24 cellular contexts compared by ENCODE assay signal in the genomic region with DNA sequence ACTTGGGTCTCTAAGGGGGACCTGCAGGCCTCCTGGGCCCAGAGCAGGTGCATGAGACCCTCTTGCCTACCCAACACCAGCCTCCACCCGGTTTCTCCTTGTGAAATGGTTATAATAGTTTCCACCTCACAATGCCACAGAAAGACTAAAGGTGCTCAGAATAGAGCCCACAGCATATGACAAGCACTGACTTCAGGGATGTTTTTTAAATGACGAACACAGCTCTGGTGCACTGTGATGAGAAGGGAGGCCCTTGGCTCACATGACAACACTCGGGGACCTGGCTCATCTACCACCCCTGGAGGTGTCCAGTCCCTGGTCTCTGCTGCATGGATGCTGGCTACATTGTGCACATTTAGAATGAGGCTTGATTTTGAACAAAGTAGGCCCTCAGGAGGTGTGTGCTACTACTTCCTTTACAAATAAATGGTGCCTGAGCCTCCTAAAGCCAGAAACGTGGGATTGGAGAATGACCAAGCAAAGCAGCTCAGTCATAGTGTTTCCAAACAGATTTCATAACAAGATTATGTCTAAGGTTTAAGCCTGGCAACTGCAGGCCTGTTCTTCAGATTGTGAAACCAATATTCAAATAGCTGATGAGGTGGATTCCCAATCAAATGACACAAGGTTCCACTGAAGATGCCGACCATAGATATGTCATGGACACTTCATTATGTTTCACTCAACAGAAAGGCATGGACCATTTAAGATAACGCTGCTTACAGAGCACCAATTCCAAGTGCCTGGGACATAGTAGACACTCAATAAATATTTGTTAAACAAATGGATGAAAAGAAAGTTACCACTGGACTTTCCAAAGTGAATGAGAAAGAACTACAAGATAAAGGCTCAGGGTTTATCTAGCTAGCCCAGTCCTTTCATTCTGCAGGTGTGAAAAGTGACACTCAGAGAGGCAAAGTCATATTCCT.
DNase-seq lines count a peak whose midpoint lies in the region; ATAC-seq and TF ChIP-seq lines count a peak whose summit lies in the region.
"Had no signal": no experiment of that assay in that cellular context is flagged by ENCODE, and none has a peak within 500 bp of the region (broad histone marks: within the 10 kb centered on the region; RNA-seq: fewer than 3 reads in every experiment).

No MANE protein-coding gene starts in this region.

- H3K9me3 Mint-ChIP-seq in activated T-helper 17 cell treated with anti-CD3 and anti-CD28 coated beads, Interleukin-2, amount 50 U/mL, for 72 hours, result no peaks in the 10 kb centered on the region

- DNase-seq in NCI-H82 (lab: John Stamatoyannopoulos, UW) (peak; percentile 37), NCI-H82 treated with DMSO at 0.1 percent for 48 hours (lab: John Stamatoyannopoulos, UW; ENCODE audit: unreplicated experiment) (no peak), adipocyte (ENCODE audit: low read depth) (peak; percentile 73), fibroblast of villous mesenchyme (ENCODE audit: low read depth) (peak; percentile 37), A172 (ENCODE audit: low spot score) (no peak), SW480 (ENCODE audit: low spot score) (no peak)
- DNase-seq: 8988T; activated CD4-positive, alpha-beta T cell treated with anti-CD3 and anti-CD28 coated beads, Interleukin-2, amount 50 U/mL, for 4 hours; activated naive CD4-positive, alpha-beta T cell treated with Interleukin-2 at 50 U/mL for 16 hours; activated T-cell treated with anti-CD3 and anti-CD28 coated beads for 4 hours; CD4-positive, alpha-beta T cell; colonic mucosa; DMS79 treated with DMSO at 0.1 percent for 48 hours; head of caudate nucleus; naive thymus-derived CD4-positive, alpha-beta T cell; NCI-H1930; RPMI8226; stimulated activated CD4-positive, alpha-beta T cell treated with anti-CD3 and anti-CD28 coated beads, Interleukin-4, amount 100 ng/mL, for 4 hours; SW 1271 had no signal

- no peak overlapping the region for H3K4me3 ChIP-seq in adipocyte (ENCODE audit: low read length)
- no peak overlapping the region for H3K4me3 ChIP-seq in fibroblast of villous mesenchyme (ENCODE audit: low read depth, low read length)
- H3K4me3 ChIP-seq: colonic mucosa, lung, smooth muscle cell had no signal

- no peak for TF ChIP-seq CTCF in fibroblast of villous mesenchyme (IDR thresholded peaks at IDR 0.05; ENCODE audit: insufficient read depth, low read depth, low read length)

- H3K4me1 Mint-ChIP-seq in activated T-helper 17 cell treated with anti-CD3 and anti-CD28 coated beads, Interleukin-2, amount 50 U/mL, for 72 hours, result no peaks in the 10 kb centered on the region

- H3K4me1 ChIP-seq in adipocyte (ENCODE audit: control insufficient read depth, insufficient read depth, low read length), result peaks cover 49% of the 10 kb centered on the region
- H3K4me1 ChIP-seq: parathyroid adenoma had no signal

- H3K4me3 Mint-ChIP-seq in activated T-helper 17 cell treated with anti-CD3 and anti-CD28 coated beads, Interleukin-2, amount 50 U/mL, for 72 hours, result no peak overlapping the region
- H3K4me3 Mint-ChIP-seq: CD4-positive, alpha-beta T cell; naive thymus-derived CD4-positive, alpha-beta T cell had no signal

- no peaks in the 10 kb centered on the region for H3K9me3 ChIP-seq in adipocyte (ENCODE audit: control insufficient read depth, low read length)
- H3K9me3 ChIP-seq: colonic mucosa had no signal

- no peaks in the 10 kb centered on the region for H3K27me3 Mint-ChIP-seq in activated T-helper 17 cell treated with anti-CD3 and anti-CD28 coated beads, Interleukin-2, amount 50 U/mL, for 72 hours
- H3K27me3 Mint-ChIP-seq: CD4-positive, alpha-beta T cell had no signal

- no peaks in the 10 kb centered on the region for H3K27me3 ChIP-seq in adipocyte (replicated peaks; ENCODE audit: control insufficient read depth, insufficient read depth, low read length)
- H3K27me3 ChIP-seq: colonic mucosa had no signal

- no peak overlapping the region for H3K27ac Mint-ChIP-seq in activated T-helper 17 cell treated with anti-CD3 and anti-CD28 coated beads, Interleukin-2, amount 50 U/mL, for 72 hours
- H3K27ac Mint-ChIP-seq: CD4-positive, alpha-beta T cell; naive thymus-derived CD4-positive, alpha-beta T cell had no signal

- no peak for ATAC-seq in GM21529 (IDR thresholded peaks at IDR 0.05; ENCODE audit: unreplicated experiment)
- no peak for ATAC-seq in activated T-helper 17 cell treated with anti-CD3 and anti-CD28 coated beads, Interleukin-2, amount 50 U/mL, for 72 hours (replicated peaks)
- ATAC-seq: naive thymus-derived CD4-positive, alpha-beta T cell had no signal

- no peak overlapping the region for H3K9ac ChIP-seq in adipocyte (ENCODE audit: low read length)
- H3K9ac ChIP-seq: parathyroid adenoma had no signal

- H3K36me3 ChIP-seq in adipocyte (ENCODE audit: control insufficient read depth, insufficient read depth, low read length, severe bottlenecking), result no peaks in the 10 kb centered on the region
- H3K36me3 ChIP-seq: colonic mucosa had no signal

- H3K36me3 Mint-ChIP-seq in activated T-helper 17 cell treated with anti-CD3 and anti-CD28 coated beads, Interleukin-2, amount 50 U/mL, for 72 hours (ENCODE audit: low read depth), result no peaks in the 10 kb centered on the region
- H3K36me3 Mint-ChIP-seq: naive thymus-derived CD4-positive, alpha-beta T cell had no signal

Comparison
In these comparisons a context has a peak if more than half of its experiments do, and no peak if none do; other contexts are left out.
1. DNase-seq: peak in NCI-H82 (single experiment), adipocyte (single experiment) and fibroblast of villous mesenchyme (single experiment); none in NCI-H82 treated with DMSO at 0.1 percent for 48 hours (single experiment), A172 (single experiment) and SW480 (single experiment).